21 cellular contexts compared by ENCODE assay signal in the genomic region with DNA sequence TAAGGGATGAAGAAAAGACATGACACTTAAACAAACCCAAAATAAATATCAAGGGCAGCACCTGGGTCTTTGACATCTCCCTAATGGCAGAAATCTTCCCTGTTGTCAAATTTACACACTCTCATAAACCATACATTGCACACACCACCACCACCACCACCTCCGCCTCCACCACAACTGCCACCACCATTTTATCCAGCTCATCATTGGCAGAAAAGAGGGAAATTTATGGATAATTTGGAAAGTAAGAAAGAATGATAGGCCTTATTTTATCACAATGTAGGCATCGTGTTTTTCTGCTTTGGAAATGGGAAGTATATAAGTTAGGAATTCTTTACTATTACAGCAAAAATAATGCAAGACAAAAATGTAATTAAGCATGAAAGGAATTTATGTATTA. TPM values are rescaled to one million over a fixed set of nuclear protein-coding genes. Genes with fewer than 3 reads are reported as not detected.
DNase-seq lines count a peak whose midpoint lies in the region; ATAC-seq and TF ChIP-seq lines count a peak whose summit lies in the region.
"Had no signal": no experiment of that assay in that cellular context is flagged by ENCODE, and none has a peak within 500 bp of the region (broad histone marks: within the 10 kb centered on the region; RNA-seq: fewer than 3 reads in every experiment).

No MANE protein-coding gene starts in this region.

- no peaks in the 10 kb centered on the region for H3K36me3 Mint-ChIP-seq in CD8-positive, alpha-beta T cell
- H3K36me3 Mint-ChIP-seq in T-helper 17 cell (ENCODE audit: low read depth) = no peaks in the 10 kb centered on the region
- H3K36me3 Mint-ChIP-seq in naive thymus-derived CD8-positive, alpha-beta T cell = no peaks in the 10 kb centered on the region

- peak overlapping the region; percentile 65 for H3K4me2 ChIP-seq in BLaER1
- H3K4me2 ChIP-seq: SK-N-SH had no signal

- H3K27me3 ChIP-seq in BLaER1 = no peaks in the 10 kb centered on the region
- H3K27me3 ChIP-seq in CD8-positive, alpha-beta T cell (ENCODE audit: insufficient read depth, low read length) = no peaks in the 10 kb centered on the region
- H3K27me3 ChIP-seq in esophagus squamous epithelium = no peaks in the 10 kb centered on the region
- H3K27me3 ChIP-seq: cardiac muscle cell, gastroesophageal sphincter, stomach, transverse colon had no signal

- no peak overlapping the region for H3K9ac ChIP-seq in BLaER1
- H3K9ac ChIP-seq: SK-N-SH had no signal

- no peaks in the 10 kb centered on the region for H3K9me3 Mint-ChIP-seq in CD8-positive, alpha-beta T cell
- no peaks in the 10 kb centered on the region for H3K9me3 Mint-ChIP-seq in naive thymus-derived CD8-positive, alpha-beta T cell
- H3K9me3 Mint-ChIP-seq: neural crest cell had no signal

- peak overlapping the region; percentile 69 for H3K4me3 Mint-ChIP-seq in CD8-positive, alpha-beta T cell
- no peak overlapping the region for H3K4me3 Mint-ChIP-seq in T-helper 17 cell
- peak overlapping the region in 6 of 10 donors; percentile 11 to 82 (median 56) for H3K4me3 Mint-ChIP-seq in naive thymus-derived CD8-positive, alpha-beta T cell
- H3K4me3 Mint-ChIP-seq: neural crest cell had no signal

- H3K4me3 ChIP-seq in BLaER1 = no peak overlapping the region
- no peak overlapping the region for H3K4me3 ChIP-seq in CD8-positive, alpha-beta T cell (ENCODE audit: low read depth, low read length)
- H3K4me3 ChIP-seq in esophagus squamous epithelium = no peak overlapping the region
- H3K4me3 ChIP-seq: cardiac muscle cell, gastroesophageal sphincter, prostate gland, skin epidermis, stomach, transverse colon had no signal

- no peak for ATAC-seq in CD8-positive, alpha-beta T cell
- ATAC-seq in T-helper 17 cell (no peak), HG03520 (IDR thresholded peaks at IDR 0.05; ENCODE audit: unreplicated experiment) (no peak), HG03025 (IDR thresholded peaks at IDR 0.05; ENCODE audit: low FRiP score, unreplicated experiment) (no peak)
- ATAC-seq in naive thymus-derived CD8-positive, alpha-beta T cell = no peak
- ATAC-seq: HCT116 had no signal

- 48 to 81% methylated on average over 2 of the region's 2 CpGs for WGBS in esophagus squamous epithelium, 2 donors

- CTCF ChIA-PET in CD8-positive, alpha-beta T cell (lab: Charles Lee) = interaction anchor here (0.7 to 5.3 kb wide), 6 partner anchors 11 to 133 kb away, joined by 3 to 75 read pairs (median 3); no protein-coding TSS in a partner anchor

- POLR2A ChIA-PET in CD8-positive, alpha-beta T cell (lab: Charles Lee) = interaction anchor here (1.2 kb wide), 1 partner anchor 135 kb away, joined by 4 read pairs; no protein-coding TSS in a partner anchor
- POLR2A ChIA-PET in naive thymus-derived CD8-positive, alpha-beta T cell (lab: Charles Lee) = interaction anchor here (0.6 kb wide), 1 partner anchor 173 kb away, joined by 6 read pairs; no protein-coding TSS in a partner anchor

- H3K36me3 ChIP-seq in BLaER1 = no peaks in the 10 kb centered on the region
- no peaks in the 10 kb centered on the region for H3K36me3 ChIP-seq in CD8-positive, alpha-beta T cell (ENCODE audit: insufficient read depth, low read length)
- H3K36me3 ChIP-seq in esophagus squamous epithelium = no peaks in the 10 kb centered on the region
- H3K36me3 ChIP-seq: cardiac muscle cell, gastroesophageal sphincter, prostate gland, stomach, transverse colon had no signal

- TF ChIP-seq POLR2A in esophagus squamous epithelium (IDR thresholded peaks at IDR 0.05) = no peak

- H3K9me3 ChIP-seq in BLaER1 = no peaks in the 10 kb centered on the region; the same call in 1 of the 2 replicates
- no peaks in the 10 kb centered on the region for H3K9me3 ChIP-seq in CD8-positive, alpha-beta T cell (ENCODE audit: low read length)
- H3K9me3 ChIP-seq in T-helper 17 cell (ENCODE audit: control insufficient read depth, low read length, poor library complexity, severe bottlenecking) = no peaks in the 10 kb centered on the region
- no peaks in the 10 kb centered on the region for H3K9me3 ChIP-seq in esophagus squamous epithelium
- H3K9me3 ChIP-seq: gastroesophageal sphincter, prostate gland, SK-N-SH, stomach, transverse colon had no signal

- H3K4me1 ChIP-seq in BLaER1 (peaks cover 68% of the 10 kb centered on the region), esophagus squamous epithelium (no peaks in the 10 kb centered on the region)
- peaks cover 14% of the 10 kb centered on the region for H3K4me1 ChIP-seq in CD8-positive, alpha-beta T cell (ENCODE audit: insufficient read depth, low read length)
- H3K4me1 ChIP-seq: prostate gland had no signal

- intact Hi-C loops in CD8-positive, alpha-beta T cell (cut with DNase I, micrococcal nuclease) = loop anchor here (1.0 to 10.0 kb wide), 6 partner anchors 28 to 1686 kb away; a partner anchor contains a TSS
- intact Hi-C loops in esophagus squamous epithelium (cut with DNase I) = loop anchor here (5.0 kb wide), 1 partner anchor 131 kb away; no protein-coding TSS in a partner anchor

- DNase-seq in CD8-positive, alpha-beta T cell = no peak
- DNase-seq in T-helper 17 cell (no peak), esophagus squamous epithelium (lab: John Stamatoyannopoulos, UW) (no peak)
- DNase-seq in naive thymus-derived CD8-positive, alpha-beta T cell = no peak
- DNase-seq: mesenchymal stem cell, NCI-H2107, SK-N-SH had no signal

- H3K27ac ChIP-seq in BLaER1 = no peak overlapping the region
- H3K27ac ChIP-seq in CD8-positive, alpha-beta T cell (ENCODE audit: low read depth, low read length) = no peak overlapping the region
- H3K27ac ChIP-seq in esophagus squamous epithelium = no peak overlapping the region
- H3K27ac ChIP-seq: cardiac muscle cell, prostate gland, stomach had no signal

- peaks cover 16% of the 10 kb centered on the region for H3K4me1 Mint-ChIP-seq in CD8-positive, alpha-beta T cell (ENCODE audit: low read depth)
- H3K4me1 Mint-ChIP-seq in T-helper 17 cell = peaks cover 9% of the 10 kb centered on the region
- peaks cover 11 to 25% (median 15%) of the 10 kb centered on the region in 4 donors for H3K4me1 Mint-ChIP-seq in naive thymus-derived CD8-positive, alpha-beta T cell
- H3K4me1 Mint-ChIP-seq: neural crest cell had no signal

- TF ChIP-seq CTCF in CD8-positive, alpha-beta T cell (IDR thresholded peaks at IDR 0.05) = no peak
- no peak for TF ChIP-seq CTCF in esophagus squamous epithelium (IDR thresholded peaks at IDR 0.05)

- no peaks in the 10 kb centered on the region for H3K27me3 Mint-ChIP-seq in CD8-positive, alpha-beta T cell (ENCODE audit: low read depth)
- no peaks in the 10 kb centered on the region for H3K27me3 Mint-ChIP-seq in T-helper 17 cell
- peaks cover 0 to 7% (median 0%) of the 10 kb centered on the region in 5 donors for H3K27me3 Mint-ChIP-seq in naive thymus-derived CD8-positive, alpha-beta T cell

- peak overlapping the region; percentile 86 for H3K27ac Mint-ChIP-seq in CD8-positive, alpha-beta T cell
- peak overlapping the region; percentile 77 for H3K27ac Mint-ChIP-seq in T-helper 17 cell
- peak overlapping the region in 9 of 10 donors; percentile 40 to 93 (median 89) for H3K27ac Mint-ChIP-seq in naive thymus-derived CD8-positive, alpha-beta T cell

- H4K20me1 ChIP-seq in BLaER1 = no peaks in the 10 kb centered on the region

RNA-seq across cellular contexts. Expression of a gene that starts 27.3 kb away (rescaled TPM):
- total RNA-seq in CD8-positive, alpha-beta T cell = under 1 TPM; 0.60 to 0.75 TPM
- total RNA-seq in T-helper 17 cell (under 1 TPM; 0.05 to 0.26 TPM), esophagus squamous epithelium (1 to 10 TPM in 1 of 4 donors, under 1 TPM in 1, not detected in 2; 0.06 to 2.9 TPM)
- not detected for total RNA-seq in naive thymus-derived CD8-positive, alpha-beta T cell
- not detected for polyA plus RNA-seq in naive thymus-derived CD8-positive, alpha-beta T cell
- total RNA-seq: epithelial cell of proximal tubule, G401, NCI-H460, neural crest cell, prostate gland had no signal
- polyA plus RNA-seq: SK-N-SH had no signal

RNA-seq across cellular contexts. Expression of a gene that starts 33.1 kb away (rescaled TPM):
- total RNA-seq in CD8-positive, alpha-beta T cell = 100 to 1,000 TPM; 366 to 383 TPM
- total RNA-seq in T-helper 17 cell = 100 to 1,000 TPM; 387 to 736 TPM
- 1 to 10 TPM in 1 of 2 experiments, under 1 TPM in 1; 0.58 to 1.7 TPM for total RNA-seq in naive thymus-derived CD8-positive, alpha-beta T cell
- polyA plus RNA-seq in naive thymus-derived CD8-positive, alpha-beta T cell = 10 to 100 TPM in 1 of 3 donors, 1 to 10 TPM in 2; 3.9 to 37.6 (median 4.8) TPM
- total RNA-seq in esophagus squamous epithelium = 10 to 100 TPM in 3 of 4 donors, 1 to 10 TPM in 1; 7.4 to 55.9 (median 22.6) TPM
- total RNA-seq: cardiac muscle cell, epithelial cell of proximal tubule, NCI-H460, neural crest cell had no signal

Comparison
In these comparisons a context has a peak if more than half of its experiments do, and no peak if none do; other contexts are left out.
1. RNA of a gene that starts 33.1 kb away (total RNA-seq): 387 to 736 TPM in T-helper 17 cell and 366 to 383 TPM in CD8-positive, alpha-beta T cell; 7.4 to 55.9 TPM in esophagus squamous epithelium and 0.58 to 1.7 TPM in naive thymus-derived CD8-positive, alpha-beta T cell; every median in the first group is over 4 times any median in the second.
2. Peak in every context shown above with its lines, with median percentiles within 50 percentile points of each other: H3K27ac Mint-ChIP-seq.